In genomic region chr3:45938043-45938435, GRCh38 we compare ENCODE assay signal across 24 cellular contexts. TPM values are rescaled to one million over a fixed set of nuclear protein-coding genes. Genes with fewer than 3 reads are reported as not detected.
"Had no signal": no experiment of that assay in that cellular context is flagged by ENCODE, and none has a peak within 500 bp of the region (broad histone marks: within the 10 kb centered on the region; RNA-seq: fewer than 3 reads in every experiment).

No MANE protein-coding gene starts in this region.

- H3K4me1 ChIP-seq: pancreas, prostate gland had no signal

- H3K4me3 ChIP-seq: left ventricle myocardium inferior, lung, mucosa of descending colon, pancreas, prostate gland, sigmoid colon, spleen, suprapubic skin, thoracic aorta, tibial artery, uterus had no signal

- H3K27ac Mint-ChIP-seq: stimulated activated naive CD8-positive, alpha-beta T cell treated with anti-CD3 and anti-CD28 coated beads, Interleukin-15, Interleukin-2, amounts not matched to agents 100 ng/mL and 50 ng/mL, for 24 hours; type B pancreatic cell had no signal

- H3K27ac ChIP-seq: left ventricle myocardium inferior, pancreas, prostate gland, sigmoid colon, suprapubic skin, thoracic aorta, tibial artery, uterus had no signal

- FAIRE-seq: pancreas, small intestine had no signal

- H3K4me3 Mint-ChIP-seq: naive thymus-derived CD4-positive, alpha-beta T cell; natural killer cell treated with Interleukin-12 subunit alpha and Interleukin-12 subunit beta and Interleukin-15 and Interleukin-18, amount 100 ng/mL, for 72 hours; neural crest cell; stimulated activated effector memory CD8-positive, alpha-beta T cell treated with anti-CD3 and anti-CD28 coated beads, Interleukin-12 subunit alpha, Interleukin-12 subunit beta, amount 100 ng/mL, for 72 hours; stimulated activated naive CD8-positive, alpha-beta T cell treated with anti-CD3 and anti-CD28 coated beads, Interleukin-15, Interleukin-2, amounts not matched to agents 100 ng/mL and 50 ng/mL, for 24 hours; type B pancreatic cell had no signal

- H3K36me3 ChIP-seq: uterus had no signal

- H3K27me3 ChIP-seq: pancreas, sigmoid colon, spleen, suprapubic skin, tibial artery, uterus had no signal

- H3K4me1 Mint-ChIP-seq: neural crest cell had no signal

- H3K9me3 Mint-ChIP-seq: natural killer cell treated with Interleukin-12 subunit alpha and Interleukin-12 subunit beta and Interleukin-15 and Interleukin-18, amount 100 ng/mL, for 72 hours; neural crest cell; stimulated activated effector memory CD8-positive, alpha-beta T cell treated with anti-CD3 and anti-CD28 coated beads, Interleukin-12 subunit alpha, Interleukin-12 subunit beta, amount 100 ng/mL, for 72 hours; stimulated activated naive CD8-positive, alpha-beta T cell treated with anti-CD3 and anti-CD28 coated beads, Interleukin-15, Interleukin-2, amounts not matched to agents 100 ng/mL and 50 ng/mL, for 24 hours; type B pancreatic cell had no signal

- H3K27me3 Mint-ChIP-seq: naive thymus-derived CD4-positive, alpha-beta T cell; natural killer cell treated with Interleukin-12 subunit alpha and Interleukin-12 subunit beta and Interleukin-15 and Interleukin-18, amount 100 ng/mL, for 72 hours; stimulated activated naive CD8-positive, alpha-beta T cell treated with anti-CD3 and anti-CD28 coated beads, Interleukin-15, Interleukin-2, amounts not matched to agents 100 ng/mL and 50 ng/mL, for 24 hours; type B pancreatic cell had no signal

- H3K9me3 ChIP-seq: left ventricle myocardium inferior, mucosa of descending colon, pancreas, prostate gland, sigmoid colon, spleen, suprapubic skin, thoracic aorta, tibial artery, uterus had no signal

RNA-seq across cellular contexts. Expression of gene CXCR6, which starts 5.2 kb away (rescaled TPM):
- total RNA-seq: kidney epithelial cell, myocyte, neural crest cell, osteoblast had no signal

RNA-seq across cellular contexts. Expression of gene CCR9, which starts 51.7 kb away (rescaled TPM):
- total RNA-seq: kidney epithelial cell; left ventricle myocardium inferior; myocyte; natural killer cell treated with Interleukin-12 subunit alpha and Interleukin-12 subunit beta and Interleukin-15 and Interleukin-18, amount 100 ng/mL, for 72 hours; neural crest cell; osteoblast; right cardiac atrium; sigmoid colon; subcutaneous adipose tissue; suprapubic skin; thoracic aorta; ureter had no signal
- polyA plus RNA-seq: pancreas, right cardiac atrium had no signal
